In genomic region chrX:125402807-125403206, GRCh38 we compare ENCODE assay signal across 34 cellular contexts.
"Had no signal": no experiment of that assay in that cellular context is flagged by ENCODE, and none has a peak within 500 bp of the region (broad histone marks: within the 10 kb centered on the region; RNA-seq: fewer than 3 reads in every experiment).

No MANE protein-coding gene starts in this region.

- H3K9me3 ChIP-seq: MG63 had no signal

- DNase-seq: Karpas-422, Kasumi-1, MG63, MM.1S, MV-4-11, NCI-H1048, NCI-H1092, NCI-H1092 treated with DMSO at 0.1 percent for 48 hours, NCI-H1105, NCI-H1105 treated with DMSO at 0.1 percent for 48 hours, NCI-H1417, NCI-H1417 treated with DMSO at 0.1 percent for 48 hours, NCI-H1436, NCI-H1436 treated with DMSO at 0.1 percent for 48 hours, NCI-H146, NCI-H1694, NCI-H1694 treated with DMSO at 0.1 percent for 48 hours, NCI-H187, NCI-H187 treated with DMSO at 0.1 percent for 48 hours, NCI-H1930, NCI-H2029, NCI-H2029 treated with DMSO at 0.1 percent for 48 hours, NCI-H2081, NCI-H2081 treated with DMSO at 0.1 percent for 48 hours, NCI-H2107, NCI-H2171, NCI-H2171 treated with DMSO at 0.1 percent for 48 hours, NCI-H2227 treated with DMSO at 0.1 percent for 48 hours, NCI-H226, NCI-H345, NCI-H446, NCI-H446 treated with DMSO at 0.1 percent for 48 hours, NCI-H510A, NCI-H510A treated with DMSO at 0.1 percent for 48 hours had no signal

- H3K27me3 ChIP-seq: MG63 had no signal

- H3K4me3 ChIP-seq: MG63 had no signal

- H3K36me3 ChIP-seq: MG63 had no signal
